8 cellular contexts compared by ENCODE assay signal in genomic region chr6:14711056-14711703, GRCh38.
A peak's percentile ranks its signal among the peaks of the same experiment; 100 is the strongest.
DNase-seq lines count a peak whose midpoint lies in the region; ATAC-seq and TF ChIP-seq lines count a peak whose summit lies in the region.

No MANE protein-coding gene starts in this region.

- peaks cover 16% of the 10 kb centered on the region for H3K4me1 Mint-ChIP-seq in activated CD8-positive, alpha-beta T cell treated with anti-CD3 and anti-CD28 coated beads, Interleukin-2, amount 10 ng/mL, durations not matched to agents 7 days and 5 days (ENCODE audit: low read depth)

- DNase-seq in AG09309 (ENCODE audit: low read depth), result peak; percentile 72
- DNase-seq in NCI-H1694 treated with DMSO at 0.1 percent for 48 hours (lab: John Stamatoyannopoulos, UW), result peak; percentile 66
- peak; percentile 74 for DNase-seq in activated CD8-positive, alpha-beta T cell treated with anti-CD3 and anti-CD28 coated beads, Interleukin-2, amount 10 ng/mL, durations not matched to agents 7 days and 5 days
- no peak for DNase-seq in left ventricle myocardium inferior
- peak; percentile 86 for DNase-seq in stimulated activated CD4-positive, alpha-beta T cell treated with anti-CD3 and anti-CD28 coated beads, Interleukin-1b, Interleukin-23, amount 100 ng/mL, for 48 hours

- H3K4me3 Mint-ChIP-seq in activated CD8-positive, alpha-beta T cell treated with anti-CD3 and anti-CD28 coated beads, Interleukin-2, amount 10 ng/mL, durations not matched to agents 7 days and 5 days, result no peak overlapping the region

- H3K36me3 ChIP-seq in left ventricle myocardium inferior, result no peaks in the 10 kb centered on the region

- no peaks in the 10 kb centered on the region for H3K27me3 Mint-ChIP-seq in activated CD8-positive, alpha-beta T cell treated with anti-CD3 and anti-CD28 coated beads, Interleukin-2, amount 10 ng/mL, durations not matched to agents 7 days and 5 days (ENCODE audit: low read depth)

- peaks cover 45% of the 10 kb centered on the region for H3K4me1 ChIP-seq in left ventricle myocardium inferior

- CTCF ChIA-PET in activated CD8-positive, alpha-beta T cell treated with anti-CD3 and anti-CD28 coated beads, Interleukin-2, amount 10 ng/mL, durations not matched to agents 7 days and 5 days (lab: Charles Lee), result interaction anchor here (0.6 to 2.9 kb wide), 27 partner anchors 8 to 752 kb away, joined by 3 to 19 read pairs (median 4); no protein-coding TSS in a partner anchor

- H3K27me3 ChIP-seq in left ventricle myocardium inferior (ENCODE audit: low read depth), result no peaks in the 10 kb centered on the region

- POLR2A ChIA-PET in activated CD8-positive, alpha-beta T cell treated with anti-CD3 and anti-CD28 coated beads, Interleukin-2, amount 10 ng/mL, durations not matched to agents 7 days and 5 days (lab: Charles Lee), result interaction anchor here (0.6 kb wide), 4 partner anchors 12 to 515 kb away, joined by 3 to 4 read pairs (median 3); no protein-coding TSS in a partner anchor

- intact Hi-C loops in left ventricle myocardium inferior (cut with micrococcal nuclease), result no loop called here

- no peak overlapping the region for H3K27ac ChIP-seq in left ventricle myocardium inferior (replicated peaks)

- H3K9me3 ChIP-seq in left ventricle myocardium inferior (replicated peaks), result peaks cover 10% of the 10 kb centered on the region

- TF ChIP-seq CTCF in AG09309 (IDR thresholded peaks at IDR 0.05; ENCODE audit: control insufficient read depth, insufficient read depth, low read depth, low read length, missing control alignments) (peak; percentile 88), GM12875 (IDR thresholded peaks at IDR 0.05; ENCODE audit: borderline replicate concordance, insufficient read depth, low read depth, low read length) (peak; percentile 75), left ventricle myocardium inferior (IDR thresholded peaks at IDR 0.05; ENCODE audit: borderline replicate concordance) (peak; percentile 56)

- no peaks in the 10 kb centered on the region for H3K9me3 Mint-ChIP-seq in activated CD8-positive, alpha-beta T cell treated with anti-CD3 and anti-CD28 coated beads, Interleukin-2, amount 10 ng/mL, durations not matched to agents 7 days and 5 days (ENCODE audit: insufficient read depth)

- no peak overlapping the region for H3K4me3 ChIP-seq in AG09309 (ENCODE audit: control insufficient read depth, low read depth, low read length)
- no peak overlapping the region for H3K4me3 ChIP-seq in GM12875 (ENCODE audit: low read depth, low read length)
- no peak overlapping the region for H3K4me3 ChIP-seq in left ventricle myocardium inferior

- peak overlapping the region; percentile 72 for H3K27ac Mint-ChIP-seq in activated CD8-positive, alpha-beta T cell treated with anti-CD3 and anti-CD28 coated beads, Interleukin-2, amount 10 ng/mL, durations not matched to agents 7 days and 5 days

- peak; percentile 88 for ATAC-seq in activated CD8-positive, alpha-beta T cell treated with anti-CD3 and anti-CD28 coated beads, Interleukin-2, amount 10 ng/mL, durations not matched to agents 7 days and 5 days
- no peak for ATAC-seq in HG02884 (IDR thresholded peaks at IDR 0.05; ENCODE audit: unreplicated experiment)
- no peak for ATAC-seq in HG03565 (IDR thresholded peaks at IDR 0.05; ENCODE audit: unreplicated experiment)

- no peaks in the 10 kb centered on the region for H3K36me3 Mint-ChIP-seq in activated CD8-positive, alpha-beta T cell treated with anti-CD3 and anti-CD28 coated beads, Interleukin-2, amount 10 ng/mL, durations not matched to agents 7 days and 5 days (ENCODE audit: low read depth)
